16 cellular contexts compared by ENCODE assay signal in the genomic region with DNA sequence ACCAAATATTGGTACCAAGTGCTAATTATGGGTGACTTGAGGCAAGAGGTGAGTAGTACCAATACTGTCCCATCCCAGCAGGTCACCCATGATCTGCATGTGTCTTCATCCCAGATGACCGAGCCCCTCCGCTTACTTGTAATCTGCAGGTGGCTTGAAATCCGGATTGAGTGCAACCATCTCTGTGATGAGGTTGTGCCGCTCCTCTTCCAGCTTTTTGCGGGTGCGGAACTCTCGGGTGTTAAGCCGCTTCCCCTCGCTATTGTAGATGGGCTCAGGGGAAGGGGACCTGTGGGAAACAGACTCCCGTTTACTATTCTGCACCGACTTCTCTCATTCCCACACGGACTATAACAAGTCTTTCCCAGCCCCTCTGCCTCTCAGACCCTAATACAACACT. TPM values are rescaled to one million over a fixed set of nuclear protein-coding genes. Genes with fewer than 3 reads are reported as not detected.
DNase-seq lines count a peak whose midpoint lies in the region; ATAC-seq and TF ChIP-seq lines count a peak whose summit lies in the region.
"Had no signal": no experiment of that assay in that cellular context is flagged by ENCODE, and none has a peak within 500 bp of the region (broad histone marks: within the 10 kb centered on the region; RNA-seq: fewer than 3 reads in every experiment).

No MANE protein-coding gene starts in this region.

- no peaks in the 10 kb centered on the region for H3K9me3 ChIP-seq in BLaER1 treated with 17β-estradiol and CSF1 and Interleukin-3, amounts not matched to agents 10 nM and 100 nM (replicated peaks in 1 of 11)
- H3K9me3 ChIP-seq in HAP-1: no peaks in the 10 kb centered on the region
- H3K9me3 ChIP-seq: breast epithelium had no signal

- in situ Hi-C loops in HAP-1 (cut with MboI; ENCODE audit: low sequenced_read_pairs): no loop called here

- H4K20me1 ChIP-seq in BLaER1 treated with 17β-estradiol and CSF1 and Interleukin-3, amounts not matched to agents 10 nM and 100 nM: peaks cover 96 to 99% (median 98%) of the 10 kb centered on the region in 11 experiments

- H3K9ac ChIP-seq in BLaER1 treated with 17β-estradiol and CSF1 and Interleukin-3, amounts not matched to agents 10 nM and 100 nM: peak overlapping the region in 2 of 11 experiments; percentile 30 to 36; a peak in 3 of 22 replicates

- TF ChIP-seq CTCF in mesothelial cell of epicardium (IDR thresholded peaks at IDR 0.05; ENCODE audit: unreplicated experiment): no peak

- DNase-seq in T-helper 2 cell treated with Interferon-gamma antibody and Interleukin-4, amounts not matched to agents 5 μg/mL and 100 μg/mL, for 36 hours (ENCODE audit: low spot score): no peak
- DNase-seq in T-helper 2 cell (no peak), naive B cell (no peak), HAP-1 (ENCODE audit: low spot score in 2 of 2) (no peak), mesothelial cell of epicardium (ENCODE audit: low spot score in 2 of 2, unreplicated experiment in 2 of 2) (no peak)
- no peak for DNase-seq in activated naive CD8-positive, alpha-beta T cell treated with anti-CD3 and anti-CD28 coated beads for 36 hours
- DNase-seq: 8988T; activated CD4-positive, alpha-beta T cell treated with anti-CD3 and anti-CD28 coated beads, Interleukin-2, amount 10 ng/mL, durations not matched to agents 7 days and 5 days; cortex of kidney; NCI-H187; NCI-H748 treated with DMSO at 0.1 percent for 48 hours; nucleus accumbens had no signal

- H3K4me3 ChIP-seq in BLaER1 treated with 17β-estradiol and CSF1 and Interleukin-3, amounts not matched to agents 10 nM and 100 nM: no peak overlapping the region
- no peak overlapping the region for H3K4me3 ChIP-seq in HAP-1
- H3K4me3 ChIP-seq: breast epithelium had no signal

- peaks cover 62% of the 10 kb centered on the region for H3K4me1 Mint-ChIP-seq in T-helper 2 cell treated with Interferon-gamma antibody and Interleukin-4, amounts not matched to agents 5 μg/mL and 100 μg/mL, for 36 hours (ENCODE audit: low read depth)
- peaks cover 85% of the 10 kb centered on the region for H3K4me1 Mint-ChIP-seq in activated naive CD8-positive, alpha-beta T cell treated with anti-CD3 and anti-CD28 coated beads for 36 hours
- H3K4me1 Mint-ChIP-seq in naive B cell (peaks cover 65 to 89% (median 77%) of the 10 kb centered on the region in 3 donors), mesothelial cell of epicardium (peaks cover under 1% of the 10 kb centered on the region)

- H3K9me3 Mint-ChIP-seq in T-helper 2 cell treated with Interferon-gamma antibody and Interleukin-4, amounts not matched to agents 5 μg/mL and 100 μg/mL, for 36 hours: no peaks in the 10 kb centered on the region
- no peaks in the 10 kb centered on the region for H3K9me3 Mint-ChIP-seq in activated naive CD8-positive, alpha-beta T cell treated with anti-CD3 and anti-CD28 coated beads for 36 hours
- no peaks in the 10 kb centered on the region for H3K9me3 Mint-ChIP-seq in naive B cell
- no peaks in the 10 kb centered on the region for H3K9me3 Mint-ChIP-seq in mesothelial cell of epicardium
- H3K9me3 Mint-ChIP-seq: activated CD4-positive, alpha-beta T cell treated with anti-CD3 and anti-CD28 coated beads, Interleukin-2, amount 10 ng/mL, durations not matched to agents 7 days and 5 days had no signal

- H3K36me3 Mint-ChIP-seq in T-helper 2 cell treated with Interferon-gamma antibody and Interleukin-4, amounts not matched to agents 5 μg/mL and 100 μg/mL, for 36 hours (ENCODE audit: low read depth): peaks cover 91% of the 10 kb centered on the region
- H3K36me3 Mint-ChIP-seq in activated naive CD8-positive, alpha-beta T cell treated with anti-CD3 and anti-CD28 coated beads for 36 hours: peaks cover 85% of the 10 kb centered on the region
- H3K36me3 Mint-ChIP-seq in naive B cell: peaks cover 20 to 35% of the 10 kb centered on the region in 2 donors
- peaks cover 59% of the 10 kb centered on the region for H3K36me3 Mint-ChIP-seq in mesothelial cell of epicardium

- H3K27ac Mint-ChIP-seq in T-helper 2 cell treated with Interferon-gamma antibody and Interleukin-4, amounts not matched to agents 5 μg/mL and 100 μg/mL, for 36 hours: peak overlapping the region; percentile 38
- peak overlapping the region; percentile 35 for H3K27ac Mint-ChIP-seq in activated naive CD8-positive, alpha-beta T cell treated with anti-CD3 and anti-CD28 coated beads for 36 hours
- H3K27ac Mint-ChIP-seq in naive B cell (peak overlapping the region in 1 of 6 donors; percentile 93), mesothelial cell of epicardium (no peak overlapping the region)

- H3K4me3 Mint-ChIP-seq in T-helper 2 cell treated with Interferon-gamma antibody and Interleukin-4, amounts not matched to agents 5 μg/mL and 100 μg/mL, for 36 hours: no peak overlapping the region
- no peak overlapping the region for H3K4me3 Mint-ChIP-seq in activated naive CD8-positive, alpha-beta T cell treated with anti-CD3 and anti-CD28 coated beads for 36 hours
- peak overlapping the region in 6 of 8 donors; percentile 43 to 81 (median 72) for H3K4me3 Mint-ChIP-seq in naive B cell
- H3K4me3 Mint-ChIP-seq in mesothelial cell of epicardium: no peak overlapping the region
- H3K4me3 Mint-ChIP-seq: activated CD4-positive, alpha-beta T cell treated with anti-CD3 and anti-CD28 coated beads, Interleukin-2, amount 10 ng/mL, durations not matched to agents 7 days and 5 days had no signal

- H3K4me2 ChIP-seq in BLaER1 treated with 17β-estradiol and CSF1 and Interleukin-3, amounts not matched to agents 10 nM and 100 nM: peak overlapping the region in 6 of 11 experiments; percentile 19 to 97 (median 96); a peak in 7 of 22 replicates

- no peaks in the 10 kb centered on the region for H3K27me3 ChIP-seq in BLaER1 treated with 17β-estradiol and CSF1 and Interleukin-3, amounts not matched to agents 10 nM and 100 nM
- no peaks in the 10 kb centered on the region for H3K27me3 ChIP-seq in HAP-1 (ENCODE audit: low read depth)
- H3K27me3 ChIP-seq: breast epithelium had no signal

- H3K36me3 ChIP-seq in BLaER1 treated with 17β-estradiol and CSF1 and Interleukin-3, amounts not matched to agents 10 nM and 100 nM: peaks cover 92 to 99% (median 96%) of the 10 kb centered on the region in 11 experiments
- H3K36me3 ChIP-seq in HAP-1 (replicated peaks): peaks cover 97% of the 10 kb centered on the region

- ATAC-seq in naive B cell (ENCODE audit: low read depth in 2 of 2) (no peak), GM21576 (IDR thresholded peaks at IDR 0.05; ENCODE audit: unreplicated experiment) (no peak)
- ATAC-seq: left lobe of liver had no signal

- H3K27ac ChIP-seq in BLaER1 treated with 17β-estradiol and CSF1 and Interleukin-3, amounts not matched to agents 10 nM and 100 nM: peak overlapping the region in 4 of 11 experiments; percentile 1 to 77 (median 32); a peak in 4 of 22 replicates
- H3K27ac ChIP-seq: breast epithelium had no signal

- H3K4me1 ChIP-seq in BLaER1 treated with 17β-estradiol and CSF1 and Interleukin-3, amounts not matched to agents 10 nM and 100 nM: peaks cover 88 to 99% (median 96%) of the 10 kb centered on the region in 10 experiments
- H3K4me1 ChIP-seq in HAP-1: no peaks in the 10 kb centered on the region

- no peaks in the 10 kb centered on the region for H3K27me3 Mint-ChIP-seq in T-helper 2 cell treated with Interferon-gamma antibody and Interleukin-4, amounts not matched to agents 5 μg/mL and 100 μg/mL, for 36 hours (ENCODE audit: low read depth)
- no peaks in the 10 kb centered on the region for H3K27me3 Mint-ChIP-seq in activated naive CD8-positive, alpha-beta T cell treated with anti-CD3 and anti-CD28 coated beads for 36 hours
- no peaks in the 10 kb centered on the region for H3K27me3 Mint-ChIP-seq in naive B cell
- no peaks in the 10 kb centered on the region for H3K27me3 Mint-ChIP-seq in mesothelial cell of epicardium (ENCODE audit: low read depth)
- H3K27me3 Mint-ChIP-seq: activated CD4-positive, alpha-beta T cell treated with anti-CD3 and anti-CD28 coated beads, Interleukin-2, amount 10 ng/mL, durations not matched to agents 7 days and 5 days had no signal

RNA-seq across cellular contexts. Expression of gene SF1, which starts 8.2 kb away (rescaled TPM):
- 100 to 1,000 TPM; 453 to 463 TPM for total RNA-seq in activated naive CD8-positive, alpha-beta T cell treated with anti-CD3 and anti-CD28 coated beads for 36 hours
- polyA plus RNA-seq in naive B cell (ENCODE audit: low read depth in 6 of 6): 100 to 1,000 TPM in 4 of 6 donors, 10 to 100 TPM in 2; 68.6 to 242 (median 132) TPM
- total RNA-seq in mesothelial cell of epicardium: 529 to 536 TPM (median 533 TPM) in 3 replicates

RNA-seq across cellular contexts. Expression of gene PYGM, which starts 10.3 kb away (rescaled TPM):
- 1 to 10 TPM; 1.6 to 1.8 TPM for total RNA-seq in activated naive CD8-positive, alpha-beta T cell treated with anti-CD3 and anti-CD28 coated beads for 36 hours
- polyA plus RNA-seq in naive B cell (ENCODE audit: low read depth in 6 of 6): 1 to 10 TPM in 5 of 6 donors, not detected in 1; 2.1 to 4.9 (median 2.2) TPM
- 6.4 to 7.6 TPM (median 7.1 TPM) in 3 replicates for total RNA-seq in mesothelial cell of epicardium

RNA-seq across cellular contexts. Expression of gene RASGRP2, which starts 26.2 kb away (rescaled TPM):
- total RNA-seq in activated naive CD8-positive, alpha-beta T cell treated with anti-CD3 and anti-CD28 coated beads for 36 hours: 1 to 10 TPM; 3.5 to 4.6 TPM
- polyA plus RNA-seq in naive B cell (ENCODE audit: low read depth in 6 of 6): 100 to 1,000 TPM; 274 to 429 (median 285) TPM
- total RNA-seq in mesothelial cell of epicardium: 1.4 to 2.0 TPM (median 1.8 TPM) in 3 replicates

RNA-seq across cellular contexts. Expression of gene MAP4K2, which starts 32.9 kb away (rescaled TPM):
- 10 to 100 TPM; 60.4 to 63.8 TPM for total RNA-seq in activated naive CD8-positive, alpha-beta T cell treated with anti-CD3 and anti-CD28 coated beads for 36 hours
- 10 to 100 TPM; 29.8 to 65.0 (median 39.7) TPM for polyA plus RNA-seq in naive B cell (ENCODE audit: low read depth in 6 of 6)
- 23.7 to 25.8 TPM (median 25.0 TPM) in 3 replicates for total RNA-seq in mesothelial cell of epicardium

RNA-seq across cellular contexts. Expression of gene MEN1, which starts 40.2 kb away (rescaled TPM):
- 10 to 100 TPM; 35.8 to 37.0 TPM for total RNA-seq in activated naive CD8-positive, alpha-beta T cell treated with anti-CD3 and anti-CD28 coated beads for 36 hours
- polyA plus RNA-seq in naive B cell (ENCODE audit: low read depth in 6 of 6): 10 to 100 TPM; 12.3 to 49.5 (median 27.4) TPM
- 44.5 to 45.4 TPM (median 44.9 TPM) in 3 replicates for total RNA-seq in mesothelial cell of epicardium

Comparison
In these comparisons a context has a peak if more than half of its experiments do, and no peak if none do; other contexts are left out.
1. H3K4me3 Mint-ChIP-seq: peak in naive B cell (6 of 8); none in T-helper 2 cell treated with Interferon-gamma antibody and Interleukin-4, amounts not matched to agents 5 μg/mL and 100 μg/mL, for 36 hours (single experiment), activated naive CD8-positive, alpha-beta T cell treated with anti-CD3 and anti-CD28 coated beads for 36 hours (single experiment) and mesothelial cell of epicardium (single experiment).